ENCODE assay signal across 1 cellular context in genomic region chr14:99733221-99733550, GRCh38.
TF ChIP-seq lines count a peak whose summit lies in the region.

No MANE protein-coding gene starts in this region.

TF ChIP-seq in IMR-90, 13 proteins besides CTCF, POLR2A, EP300 and RAD21 (continued from another document):
- TF ChIP-seq RFX5 (IDR thresholded peaks at IDR 0.05; ENCODE audit: low read depth, low read length) (no peak), CEBPB (IDR thresholded peaks at IDR 0.05; ENCODE audit: low read depth, low read length) (no peak), CHD1 (IDR thresholded peaks at IDR 0.05; ENCODE audit: low read depth, low read length) (no peak), FOS (IDR thresholded peaks at IDR 0.05; ENCODE audit: low read depth, low read length) (no peak), MAFK (IDR thresholded peaks at IDR 0.05; ENCODE audit: low read depth, low read length) (no peak), RCOR1 (IDR thresholded peaks at IDR 0.05; ENCODE audit: insufficient replicate concordance, low read length) (no peak), NFE2L2 (IDR thresholded peaks at IDR 0.05; ENCODE audit: low read depth, low read length) (no peak), MAZ (IDR thresholded peaks at IDR 0.05; ENCODE audit: borderline replicate concordance, low read depth, low read length) (no peak), BHLHE40 (IDR thresholded peaks at IDR 0.05; ENCODE audit: low read depth, low read length) (no peak), SMC3 (IDR thresholded peaks at IDR 0.05; ENCODE audit: low read depth, low read length) (no peak), ELK1 (IDR thresholded peaks at IDR 0.05; ENCODE audit: borderline replicate concordance, low read depth, low read length) (no peak)
